Comparison of ENCODE assay signal across 33 cellular contexts in the genomic region with DNA sequence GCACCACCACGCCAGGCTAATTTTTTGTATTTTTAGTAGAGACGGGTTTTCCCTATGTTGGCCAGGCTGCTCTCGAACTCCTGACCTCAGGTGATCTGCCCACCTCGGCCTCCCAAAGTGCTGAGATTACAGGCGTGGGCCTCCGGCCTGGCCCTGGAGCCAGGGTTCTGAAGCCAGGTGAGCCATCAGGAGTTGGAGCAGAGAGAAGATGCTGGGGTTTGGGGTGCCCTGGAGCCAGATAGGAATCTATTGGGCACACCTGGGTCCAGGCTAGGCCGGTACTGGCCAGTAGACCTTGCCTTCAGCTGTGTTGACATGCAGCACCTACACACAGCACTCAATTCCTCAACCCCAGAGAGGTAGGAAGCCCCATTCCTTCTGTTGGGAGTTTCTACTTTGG. TPM values are rescaled to one million over a fixed set of nuclear protein-coding genes. Genes with fewer than 3 reads are reported as not detected.
"Had no signal": no experiment of that assay in that cellular context is flagged by ENCODE, and none has a peak within 500 bp of the region (broad histone marks: within the 10 kb centered on the region; RNA-seq: fewer than 3 reads in every experiment).

No MANE protein-coding gene starts in this region.

- H3K36me3 Mint-ChIP-seq: activated naive CD8-positive, alpha-beta T cell; T-cell had no signal

- H3K27me3 ChIP-seq: body of pancreas had no signal

- H3K9me3 ChIP-seq: body of pancreas, esophagus squamous epithelium, gastroesophageal sphincter had no signal

- H3K27me3 Mint-ChIP-seq: activated CD4-positive, alpha-beta T cell treated with anti-CD3 and anti-CD28 coated beads for 36 hours; activated CD8-positive, alpha-beta T cell treated with anti-CD3 and anti-CD28 coated beads for 36 hours; activated naive CD8-positive, alpha-beta T cell; activated T-helper 17 cell treated with anti-CD3 and anti-CD28 coated beads, Interleukin-2, amount 50 U/mL, for 72 hours; T-cell had no signal

- H3K4me3 Mint-ChIP-seq: activated CD4-positive, alpha-beta T cell treated with anti-CD3 and anti-CD28 coated beads for 36 hours; activated CD4-positive, alpha-beta T cell treated with anti-CD3 and anti-CD28 coated beads, Interleukin-2, amount 10 ng/mL, durations not matched to agents 24 days and 14 days; activated CD8-positive, alpha-beta T cell treated with anti-CD3 and anti-CD28 coated beads for 36 hours; activated T-cell treated with anti-CD3 and anti-CD28 coated beads, Interleukin-2, amount 50 U/mL, for 4 hours; activated T-helper 17 cell treated with anti-CD3 and anti-CD28 coated beads, Interleukin-2, amount 50 U/mL, for 72 hours; T-cell; T-helper 1 cell treated with Interleukin-12 subunit alpha and Interleukin-12 subunit beta and Interleukin-4 antibody, amounts not matched to agents 30 μg/mL and 1 μg/mL, for 36 hours; T-helper 2 cell treated with Interferon-gamma antibody and Interleukin-4, amounts not matched to agents 5 μg/mL and 100 μg/mL, for 36 hours had no signal

- H3K9me3 Mint-ChIP-seq: activated CD4-positive, alpha-beta T cell treated with anti-CD3 and anti-CD28 coated beads, Interleukin-2, amount 10 ng/mL, durations not matched to agents 24 days and 14 days; activated CD8-positive, alpha-beta T cell treated with anti-CD3 and anti-CD28 coated beads for 36 hours; activated T-cell treated with anti-CD3 and anti-CD28 coated beads, Interleukin-2, amount 50 U/mL, for 4 hours; activated T-helper 17 cell treated with anti-CD3 and anti-CD28 coated beads, Interleukin-2, amount 50 U/mL, for 72 hours; T-cell; T-helper 1 cell treated with Interleukin-12 subunit alpha and Interleukin-12 subunit beta and Interleukin-4 antibody, amounts not matched to agents 30 μg/mL and 1 μg/mL, for 36 hours; T-helper 2 cell treated with Interferon-gamma antibody and Interleukin-4, amounts not matched to agents 5 μg/mL and 100 μg/mL, for 36 hours had no signal

- H3K4me3 ChIP-seq: body of pancreas, esophagus squamous epithelium, gastroesophageal sphincter had no signal

- H3K27ac Mint-ChIP-seq: activated CD4-positive, alpha-beta T cell treated with anti-CD3 and anti-CD28 coated beads for 36 hours; activated CD4-positive, alpha-beta T cell treated with anti-CD3 and anti-CD28 coated beads, Interleukin-2, amount 10 ng/mL, durations not matched to agents 24 days and 14 days; activated CD8-positive, alpha-beta T cell treated with anti-CD3 and anti-CD28 coated beads for 36 hours; activated naive CD8-positive, alpha-beta T cell; activated T-helper 17 cell treated with anti-CD3 and anti-CD28 coated beads, Interleukin-2, amount 50 U/mL, for 72 hours; T-helper 1 cell treated with Interleukin-12 subunit alpha and Interleukin-12 subunit beta and Interleukin-4 antibody, amounts not matched to agents 30 μg/mL and 1 μg/mL, for 36 hours; T-helper 2 cell treated with Interferon-gamma antibody and Interleukin-4, amounts not matched to agents 5 μg/mL and 100 μg/mL, for 36 hours had no signal

- DNase-seq: activated CD4-positive, alpha-beta T cell treated with anti-CD3 and anti-CD28 coated beads for 36 hours; activated CD4-positive, alpha-beta T cell treated with anti-CD3 and anti-CD28 coated beads, Interleukin-2, amount 10 ng/mL, durations not matched to agents 24 days and 14 days; activated CD4-positive, CD25-positive, alpha-beta regulatory T cell; activated CD4-positive, CD25-positive, alpha-beta regulatory T cell treated with anti-CD3 and anti-CD28 coated beads, Interleukin-2, amount 50 U/mL, for 72 hours; activated CD8-positive, alpha-beta memory T cell treated with anti-CD3 and anti-CD28 coated beads for 24 hours; activated CD8-positive, alpha-beta T cell treated with anti-CD3 and anti-CD28 coated beads for 36 hours; activated effector memory CD4-positive, alpha-beta T cell treated with Interleukin-2 at 50 U/mL for 16 hours; activated gamma-delta T cell treated with Interleukin-2 at 50 U/mL for 16 hours; activated naive CD4-positive, alpha-beta T cell treated with anti-CD3 and anti-CD28 coated beads, Interleukin-2, amount 50 U/mL, for 16 hours; activated naive CD4-positive, alpha-beta T cell treated with Interleukin-2 at 50 U/mL for 16 hours; activated T-cell treated with anti-CD3 and anti-CD28 coated beads, Interleukin-2, amount 50 U/mL, for 4 hours; amygdala; body of pancreas; caudate nucleus; effector CD8-positive, alpha-beta T cell; esophagus squamous epithelium; foreskin melanocyte; SW 1271; T-cell; T1000; WERI-Rb-1 had no signal

- H3K36me3 ChIP-seq: esophagus squamous epithelium, gastroesophageal sphincter, WERI-Rb-1 had no signal

- ATAC-seq: activated CD4-positive, alpha-beta T cell treated with anti-CD3 and anti-CD28 coated beads for 36 hours; activated CD8-positive, alpha-beta T cell treated with anti-CD3 and anti-CD28 coated beads for 36 hours; activated T-cell treated with anti-CD3 and anti-CD28 coated beads, Interleukin-2, amount 50 U/mL, for 4 hours; activated T-helper 17 cell treated with anti-CD3 and anti-CD28 coated beads, Interleukin-2, amount 50 U/mL, for 72 hours; body of pancreas; gastroesophageal sphincter; T-cell had no signal

- H3K27ac ChIP-seq: body of pancreas, epithelial cell of prostate, esophagus squamous epithelium, gastroesophageal sphincter, WERI-Rb-1 had no signal

RNA-seq across cellular contexts. Expression of a gene that starts 5.4 kb away (rescaled TPM):
- total RNA-seq: chondrocyte, dermis microvascular lymphatic vessel endothelial cell, endothelial cell of umbilical vein, fibroblast of lung, fibroblast of villous mesenchyme, glomerular endothelial cell had no signal
- polyA plus RNA-seq: endothelial cell of umbilical vein, fibroblast of lung had no signal

RNA-seq across cellular contexts. Expression of a gene that starts 29.1 kb away (rescaled TPM):
- total RNA-seq: endothelial cell of umbilical vein had no signal
- polyA plus RNA-seq: endothelial cell of umbilical vein had no signal
